Comparison of ENCODE assay signal across 11 cellular contexts in genomic region chr1:203671808-203672207, GRCh38. TPM values are rescaled to one million over a fixed set of nuclear protein-coding genes. Genes with fewer than 3 reads are reported as not detected.
A peak's percentile ranks its signal among the peaks of the same experiment; 100 is the strongest.
DNase-seq lines count a peak whose midpoint lies in the region; ATAC-seq and TF ChIP-seq lines count a peak whose summit lies in the region.
"Had no signal": no experiment of that assay in that cellular context is flagged by ENCODE, and none has a peak within 500 bp of the region (broad histone marks: within the 10 kb centered on the region; RNA-seq: fewer than 3 reads in every experiment).

No MANE protein-coding gene starts in this region.

- peaks cover 82% of the 10 kb centered on the region for H3K4me1 Mint-ChIP-seq in brain
- peaks cover 19% of the 10 kb centered on the region for H3K4me1 Mint-ChIP-seq in memory B cell

- H3K36me3 ChIP-seq in stomach = no peaks in the 10 kb centered on the region

- H3K36me3 Mint-ChIP-seq in brain (peaks cover 25% of the 10 kb centered on the region), memory B cell (peaks cover 5% of the 10 kb centered on the region)

- H3K27ac ChIP-seq in stomach = peak overlapping the region in 4 of 5 donors; percentile 68 to 87 (median 83)

- TF ChIP-seq CTCF in brain (conservative IDR thresholded peaks at IDR 0.05) = no peak
- no peak for TF ChIP-seq CTCF in stomach (IDR thresholded peaks at IDR 0.05)

- no peak for TF ChIP-seq EP300 in stomach (IDR thresholded peaks at IDR 0.05)

- 56 to 76% (median 74%) methylated on average over 6 of the region's 6 CpGs for WGBS in stomach, 5 donors

- no peaks in the 10 kb centered on the region for H3K9me3 Mint-ChIP-seq in brain
- no peaks in the 10 kb centered on the region for H3K9me3 Mint-ChIP-seq in memory B cell

- no peaks in the 10 kb centered on the region for H3K27me3 ChIP-seq in stomach

- no peaks in the 10 kb centered on the region for H3K9me3 ChIP-seq in stomach

- H3K4me3 Mint-ChIP-seq in brain (peak overlapping the region in 4 of 5 experiments; percentile 50 to 76 (median 70)), memory B cell (no peak overlapping the region)

- ATAC-seq in memory B cell (ENCODE audit: low read depth) = no peak
- ATAC-seq in GM21737 (IDR thresholded peaks at IDR 0.05; ENCODE audit: unreplicated experiment) = no peak
- no peak for ATAC-seq in GM19455 (IDR thresholded peaks at IDR 0.05; ENCODE audit: unreplicated experiment)
- ATAC-seq in HG03045 (IDR thresholded peaks at IDR 0.05; ENCODE audit: unreplicated experiment) = no peak

- H3K4me1 ChIP-seq in stomach = peaks cover 43 to 100% (median 79%) of the 10 kb centered on the region in 4 donors

- H3K27me3 Mint-ChIP-seq in brain = no peaks in the 10 kb centered on the region
- no peaks in the 10 kb centered on the region for H3K27me3 Mint-ChIP-seq in memory B cell

- intact Hi-C loops in stomach (cut with DNase I; ENCODE audit: low total_unique reads) = no loop called here

- H3K27ac Mint-ChIP-seq in brain (peak overlapping the region; percentile 94 to 99 (median 98)), memory B cell (peak overlapping the region; percentile 17)

- peak; percentile 80 for DNase-seq in Jurkat, Clone E6-1 (ENCODE audit: low read depth, low spot score)
- DNase-seq in memory B cell (ENCODE audit: low spot score in 2 of 2) = no peak
- no peak for DNase-seq in stomach
- no peak for DNase-seq in kidney glomerular epithelial cell (lab: John Stamatoyannopoulos, UW)
- DNase-seq: activated CD4-positive, alpha-beta T cell treated with anti-CD3 and anti-CD28 coated beads for 48 hours; SHP77 treated with DMSO at 0.1 percent for 48 hours; stimulated activated CD4-positive, alpha-beta T cell treated with anti-CD3 and anti-CD28 coated beads, Interleukin-2, amount 100 ng/mL, for 48 hours had no signal

- TF ChIP-seq POLR2A in stomach (IDR thresholded peaks at IDR 0.05) = no peak

- H3K4me3 ChIP-seq in Jurkat, Clone E6-1 (ENCODE audit: low read length) = no peak overlapping the region
- no peak overlapping the region for H3K4me3 ChIP-seq in stomach

RNA-seq across cellular contexts. Expression of gene ATP2B4, which starts 45.2 kb away (rescaled TPM):
- polyA plus RNA-seq in Jurkat, Clone E6-1 (2012; ENCODE audit: insufficient read depth, insufficient read length) = 77.9 TPM
- polyA plus RNA-seq in brain (ENCODE audit: insufficient read depth, low read depth, low replicate concordance) = 95.2 TPM
- total RNA-seq in stomach = 100 to 1,000 TPM in 2 of 5 donors, 10 to 100 TPM in 3; 38.5 to 353 (median 78.2) TPM
- polyA plus RNA-seq in stomach = 10 to 100 TPM in 1 of 3 donors, 1 to 10 TPM in 2; 4.4 to 23.6 (median 4.8) TPM
